Comparison of ENCODE assay signal across 17 cellular contexts in the genomic region with DNA sequence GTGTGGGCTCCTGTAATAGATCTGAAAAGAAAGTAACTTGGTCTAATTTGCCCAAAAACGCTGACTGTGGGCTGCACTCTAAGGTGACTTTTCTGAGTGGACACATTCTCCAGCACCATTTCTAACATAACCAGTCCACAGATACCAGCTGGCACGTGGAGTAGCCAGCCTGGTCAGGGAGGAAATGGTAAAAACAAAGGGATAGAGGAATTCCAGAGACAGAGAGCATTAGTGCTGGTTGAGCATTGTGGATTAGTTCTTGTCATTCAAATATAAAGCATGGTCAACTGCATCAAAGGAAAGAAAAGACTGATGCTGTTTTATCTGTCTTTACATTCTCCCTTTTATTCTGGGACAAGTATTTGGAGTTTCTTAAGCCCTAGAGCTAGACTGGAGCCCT. TPM values are rescaled to one million over a fixed set of nuclear protein-coding genes. Genes with fewer than 3 reads are reported as not detected.
"Had no signal": no experiment of that assay in that cellular context is flagged by ENCODE, and none has a peak within 500 bp of the region (broad histone marks: within the 10 kb centered on the region; RNA-seq: fewer than 3 reads in every experiment).

No MANE protein-coding gene starts in this region.

- H3K27me3 ChIP-seq: esophagus squamous epithelium, foreskin keratinocyte, heart left ventricle, thyroid gland, uterus had no signal

- H3K27ac Mint-ChIP-seq: activated naive CD4-positive, alpha-beta T cell treated with anti-CD3 and anti-CD28 coated beads, Interleukin-2, amount 10 ng/mL, durations not matched to agents 7 days and 5 days; activated T-helper 2 cell treated with anti-CD3 and anti-CD28 coated beads, Interferon-gamma antibody, Interleukin-2, Interleukin-4, amounts not matched to agents 10 μg/mL and 5 μg/mL and 100 μg/mL, durations not matched to agents 14 hours and 24 hours and 36 hours; mesothelial cell of epicardium; stimulated activated naive B cell treated with anti-CD40 and anti-IgM and Interleukin-4, amounts not matched to agents 10 μg/mL and 1 μg/mL and 100 μg/mL, for 72 hours had no signal

- H3K4me1 ChIP-seq: heart left ventricle, parathyroid adenoma, uterus had no signal

- H3K4me3 ChIP-seq: esophagus squamous epithelium, heart left ventricle, lung, thyroid gland, uterus had no signal

- H3K79me2 ChIP-seq: parathyroid adenoma had no signal

- DNase-seq: activated CD4-positive, alpha-beta T cell treated with anti-CD3 and anti-CD28 coated beads, Interleukin-2, amount 50 U/mL, for 48 hours; activated CD4-positive, CD25-positive, alpha-beta regulatory T cell treated with anti-CD3 and anti-CD28 coated beads, Interleukin-2, amount 50 U/mL, for 72 hours; activated naive CD4-positive, alpha-beta T cell treated with anti-CD3 and anti-CD28 coated beads, Interleukin-2, amount 10 ng/mL, durations not matched to agents 7 days and 5 days; esophagus squamous epithelium; foreskin keratinocyte; heart left ventricle; left cardiac atrium; stimulated activated CD4-positive, alpha-beta T cell treated with anti-CD3 and anti-CD28 coated beads, Interleukin-2, amount 100 ng/mL, for 48 hours; stimulated activated naive B cell treated with anti-CD40 and anti-IgM and Interleukin-4, amounts not matched to agents 10 μg/mL and 1 μg/mL and 100 μg/mL, for 72 hours; SW 1271; T-helper 9 cell; thyroid gland; uterus had no signal

- ATAC-seq: foreskin keratinocyte; heart left ventricle; left cardiac atrium; stimulated activated naive B cell treated with anti-CD40 and anti-IgM and Interleukin-4, amounts not matched to agents 10 μg/mL and 1 μg/mL and 100 μg/mL, for 72 hours had no signal

- H3K36me3 ChIP-seq: esophagus squamous epithelium, heart left ventricle, thyroid gland, uterus had no signal

- H3K27ac ChIP-seq: esophagus squamous epithelium, foreskin keratinocyte, heart left ventricle, parathyroid adenoma, thyroid gland, uterus had no signal

- H2AFZ ChIP-seq: parathyroid adenoma had no signal

- H3K36me3 Mint-ChIP-seq: activated naive CD4-positive, alpha-beta T cell treated with anti-CD3 and anti-CD28 coated beads, Interleukin-2, amount 10 ng/mL, durations not matched to agents 7 days and 5 days; mesothelial cell of epicardium; stimulated activated naive B cell treated with anti-CD40 and anti-IgM and Interleukin-4, amounts not matched to agents 10 μg/mL and 1 μg/mL and 100 μg/mL, for 72 hours had no signal

- H3K9me3 ChIP-seq: esophagus squamous epithelium, heart left ventricle, thyroid gland, uterus had no signal

- H3K4me3 Mint-ChIP-seq: activated naive CD4-positive, alpha-beta T cell treated with anti-CD3 and anti-CD28 coated beads, Interleukin-2, amount 10 ng/mL, durations not matched to agents 7 days and 5 days; mesothelial cell of epicardium; stimulated activated naive B cell treated with anti-CD40 and anti-IgM and Interleukin-4, amounts not matched to agents 10 μg/mL and 1 μg/mL and 100 μg/mL, for 72 hours had no signal

- H3K9me3 Mint-ChIP-seq: activated naive CD4-positive, alpha-beta T cell treated with anti-CD3 and anti-CD28 coated beads, Interleukin-2, amount 10 ng/mL, durations not matched to agents 7 days and 5 days; activated T-helper 2 cell treated with anti-CD3 and anti-CD28 coated beads, Interferon-gamma antibody, Interleukin-2, Interleukin-4, amounts not matched to agents 10 μg/mL and 5 μg/mL and 100 μg/mL, durations not matched to agents 14 hours and 24 hours and 36 hours; mesothelial cell of epicardium; stimulated activated naive B cell treated with anti-CD40 and anti-IgM and Interleukin-4, amounts not matched to agents 10 μg/mL and 1 μg/mL and 100 μg/mL, for 72 hours had no signal

- H3K9ac ChIP-seq: parathyroid adenoma had no signal

RNA-seq across cellular contexts. Expression of a gene that starts 45.4 kb away (rescaled TPM):
- total RNA-seq: activated T-helper 2 cell treated with anti-CD3 and anti-CD28 coated beads, Interferon-gamma antibody, Interleukin-2, Interleukin-4, amounts not matched to agents 10 μg/mL and 5 μg/mL and 100 μg/mL, durations not matched to agents 14 hours and 24 hours and 36 hours had no signal
